18 cellular contexts compared by ENCODE assay signal in the genomic region with DNA sequence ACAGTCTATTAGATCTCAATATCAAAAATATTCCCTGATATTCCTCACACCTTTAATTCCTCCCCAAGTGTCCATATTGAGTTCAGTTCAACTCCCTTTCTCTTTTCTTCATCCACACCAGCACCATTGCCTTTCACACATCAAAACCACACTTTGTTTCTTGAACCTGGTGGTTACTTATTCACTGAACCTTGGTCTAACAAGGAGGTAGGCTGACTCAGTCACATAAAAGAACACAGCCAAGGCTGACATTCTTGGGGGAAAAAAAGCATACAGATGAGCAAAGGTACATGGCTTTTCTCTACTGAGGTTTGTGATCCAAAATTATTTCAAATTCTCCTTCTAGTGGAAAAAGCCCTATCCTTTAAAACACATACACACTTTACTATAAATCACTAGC.
DNase-seq lines count a peak whose midpoint lies in the region; ATAC-seq and TF ChIP-seq lines count a peak whose summit lies in the region.
"Had no signal": no experiment of that assay in that cellular context is flagged by ENCODE, and none has a peak within 500 bp of the region (broad histone marks: within the 10 kb centered on the region; RNA-seq: fewer than 3 reads in every experiment).

No MANE protein-coding gene starts in this region.

- H3K4me1 Mint-ChIP-seq in activated naive CD4-positive, alpha-beta T cell treated with anti-CD3 and anti-CD28 coated beads, Interleukin-2, amount 10 ng/mL, durations not matched to agents 7 days and 5 days, result no peaks in the 10 kb centered on the region
- no peaks in the 10 kb centered on the region for H3K4me1 Mint-ChIP-seq in activated CD4-positive, alpha-beta memory T cell treated with anti-CD3 and anti-CD28 coated beads, Interleukin-2, amount 10 ng/mL, durations not matched to agents 7 days and 5 days
- H3K4me1 Mint-ChIP-seq: CD14-positive monocyte had no signal

- in situ Hi-C loops in astrocyte of the spinal cord (cut with HindIII; ENCODE audit: low sequenced_read_pairs), result no loop called here

- no peaks in the 10 kb centered on the region for H3K27me3 Mint-ChIP-seq in activated naive CD4-positive, alpha-beta T cell treated with anti-CD3 and anti-CD28 coated beads, Interleukin-2, amount 10 ng/mL, durations not matched to agents 7 days and 5 days
- H3K27me3 Mint-ChIP-seq in activated CD4-positive, alpha-beta memory T cell treated with anti-CD3 and anti-CD28 coated beads, Interleukin-2, amount 10 ng/mL, durations not matched to agents 7 days and 5 days, result no peaks in the 10 kb centered on the region

- no peak overlapping the region for H3K27ac Mint-ChIP-seq in activated naive CD4-positive, alpha-beta T cell treated with anti-CD3 and anti-CD28 coated beads, Interleukin-2, amount 10 ng/mL, durations not matched to agents 7 days and 5 days
- H3K27ac Mint-ChIP-seq in activated CD4-positive, alpha-beta memory T cell treated with anti-CD3 and anti-CD28 coated beads, Interleukin-2, amount 10 ng/mL, durations not matched to agents 7 days and 5 days, result no peak overlapping the region
- H3K27ac Mint-ChIP-seq: CD14-positive monocyte, HFFc6 had no signal

- CTCF ChIA-PET in activated naive CD4-positive, alpha-beta T cell treated with anti-CD3 and anti-CD28 coated beads, Interleukin-2, amount 10 ng/mL, durations not matched to agents 7 days and 5 days (lab: Charles Lee), result no interaction called here
- CTCF ChIA-PET in activated CD4-positive, alpha-beta memory T cell treated with anti-CD3 and anti-CD28 coated beads, Interleukin-2, amount 10 ng/mL, durations not matched to agents 7 days and 5 days (lab: Charles Lee), result interaction anchor here (0.6 kb wide), 1 partner anchor 14 kb away, joined by 3 read pairs; no protein-coding TSS in a partner anchor

- H3K9me3 Mint-ChIP-seq in activated naive CD4-positive, alpha-beta T cell treated with anti-CD3 and anti-CD28 coated beads, Interleukin-2, amount 10 ng/mL, durations not matched to agents 7 days and 5 days, result no peaks in the 10 kb centered on the region
- peaks cover 3% of the 10 kb centered on the region for H3K9me3 Mint-ChIP-seq in activated CD4-positive, alpha-beta memory T cell treated with anti-CD3 and anti-CD28 coated beads, Interleukin-2, amount 10 ng/mL, durations not matched to agents 7 days and 5 days
- H3K9me3 Mint-ChIP-seq: HFFc6 had no signal

- POLR2A ChIA-PET in activated CD4-positive, alpha-beta memory T cell treated with anti-CD3 and anti-CD28 coated beads, Interleukin-2, amount 10 ng/mL, durations not matched to agents 7 days and 5 days (lab: Charles Lee), result no interaction called here

- H3K36me3 Mint-ChIP-seq in activated naive CD4-positive, alpha-beta T cell treated with anti-CD3 and anti-CD28 coated beads, Interleukin-2, amount 10 ng/mL, durations not matched to agents 7 days and 5 days, result no peaks in the 10 kb centered on the region
- H3K36me3 Mint-ChIP-seq in activated CD4-positive, alpha-beta memory T cell treated with anti-CD3 and anti-CD28 coated beads, Interleukin-2, amount 10 ng/mL, durations not matched to agents 7 days and 5 days (ENCODE audit: low read depth), result no peaks in the 10 kb centered on the region
- H3K36me3 Mint-ChIP-seq: CD14-positive monocyte had no signal

- ATAC-seq in GM19395 (IDR thresholded peaks at IDR 0.05; ENCODE audit: unreplicated experiment), result no peak

- DNase-seq in HK-2 (ENCODE audit: unreplicated experiment) (peak; percentile 11), astrocyte of the spinal cord (ENCODE audit: low read depth, low spot score) (peak; percentile 24), kidney glomerular epithelial cell (lab: John Stamatoyannopoulos, UW) (peak; percentile 44), GM19238 (ENCODE audit: insufficient read length, low spot score) (no peak)
- no peak for DNase-seq in activated naive CD4-positive, alpha-beta T cell treated with anti-CD3 and anti-CD28 coated beads, Interleukin-2, amount 10 ng/mL, durations not matched to agents 7 days and 5 days
- no peak for DNase-seq in activated CD4-positive, alpha-beta memory T cell treated with anti-CD3 and anti-CD28 coated beads, Interleukin-2, amount 10 ng/mL, durations not matched to agents 7 days and 5 days
- DNase-seq: DMS153, GDM1, H7, HFFc6, NCI-H1417, NCI-H187, NCI-H2107, NCI-H510A treated with DMSO at 0.1 percent for 48 hours, NCI-H774, SJCRH30 had no signal

- H3K4me3 Mint-ChIP-seq in activated naive CD4-positive, alpha-beta T cell treated with anti-CD3 and anti-CD28 coated beads, Interleukin-2, amount 10 ng/mL, durations not matched to agents 7 days and 5 days, result no peak overlapping the region
- H3K4me3 Mint-ChIP-seq in activated CD4-positive, alpha-beta memory T cell treated with anti-CD3 and anti-CD28 coated beads, Interleukin-2, amount 10 ng/mL, durations not matched to agents 7 days and 5 days, result no peak overlapping the region
- H3K4me3 Mint-ChIP-seq: CD14-positive monocyte, HFFc6 had no signal

- no peak for TF ChIP-seq CTCF in astrocyte of the spinal cord (IDR thresholded peaks at IDR 0.05; ENCODE audit: low read depth, low read length)

- H3K4me3 ChIP-seq in astrocyte of the spinal cord (ENCODE audit: low read depth, low read length), result no peak overlapping the region
- H3K4me3 ChIP-seq: SJCRH30 had no signal

Comparison
In these comparisons a context has a peak if more than half of its experiments do, and no peak if none do; other contexts are left out.
1. DNase-seq: peak in HK-2 (single experiment), astrocyte of the spinal cord (single experiment) and kidney glomerular epithelial cell (single experiment); none in GM19238 (single experiment), activated naive CD4-positive, alpha-beta T cell treated with anti-CD3 and anti-CD28 coated beads, Interleukin-2, amount 10 ng/mL, durations not matched to agents 7 days and 5 days (single experiment) and activated CD4-positive, alpha-beta memory T cell treated with anti-CD3 and anti-CD28 coated beads, Interleukin-2, amount 10 ng/mL, durations not matched to agents 7 days and 5 days (single experiment).